In the genomic region with DNA sequence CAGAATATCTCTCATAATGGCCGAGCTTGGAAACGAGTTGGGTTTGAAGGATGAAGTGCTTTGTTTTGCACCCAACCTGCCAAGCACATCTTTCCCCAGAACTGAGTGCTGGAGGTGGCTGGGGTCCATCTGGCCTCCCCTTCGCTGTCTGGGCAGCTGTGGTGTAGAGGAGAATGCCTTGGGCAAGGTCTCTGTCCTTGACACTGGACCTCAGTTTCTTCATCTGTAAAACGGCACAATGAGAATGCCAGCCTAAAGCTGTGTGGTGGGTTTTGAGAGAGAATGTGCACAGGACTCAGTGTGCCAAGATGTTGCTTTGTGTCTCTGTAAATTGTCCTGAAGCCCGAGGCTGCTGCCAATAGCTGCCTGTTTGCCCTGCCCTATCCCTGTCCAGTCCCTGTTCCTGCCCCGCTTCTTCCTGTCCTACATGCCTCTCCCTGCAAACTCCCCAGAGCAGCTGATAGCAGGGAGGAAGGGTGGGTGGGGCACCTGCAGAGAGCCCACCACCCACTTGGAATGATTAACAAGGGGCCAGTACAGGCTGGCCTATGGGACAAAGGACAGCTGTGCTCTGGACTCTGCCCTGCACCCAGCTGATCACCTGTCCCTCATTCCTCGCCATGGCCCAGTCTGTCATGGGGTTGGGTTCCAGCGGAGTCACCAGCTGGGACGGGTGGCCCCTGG, we compare ENCODE assay signal across 8 cellular contexts. TPM values are rescaled to one million over a fixed set of nuclear protein-coding genes. Genes with fewer than 3 reads are reported as not detected.
DNase-seq lines count a peak whose midpoint lies in the region; ATAC-seq and TF ChIP-seq lines count a peak whose summit lies in the region.

No MANE protein-coding gene starts in this region.

- H3K9ac ChIP-seq in adipocyte (ENCODE audit: low read length) = peak overlapping the region; percentile 22

- peaks cover 54% of the 10 kb centered on the region for H3K36me3 Mint-ChIP-seq in activated CD4-positive, alpha-beta T cell treated with anti-CD3 and anti-CD28 coated beads, Interleukin-2, amount 10 ng/mL, durations not matched to agents 24 days and 14 days (ENCODE audit: low read depth)

- no peak overlapping the region for H3K4me3 ChIP-seq in adipocyte (ENCODE audit: low read length)
- no peak overlapping the region for H3K4me3 ChIP-seq in right lobe of liver

- peaks cover 84% of the 10 kb centered on the region for H3K4me1 Mint-ChIP-seq in activated CD4-positive, alpha-beta T cell treated with anti-CD3 and anti-CD28 coated beads, Interleukin-2, amount 10 ng/mL, durations not matched to agents 24 days and 14 days
- H3K4me1 Mint-ChIP-seq in stimulated activated naive CD8-positive, alpha-beta T cell treated with anti-CD3 and anti-CD28 coated beads, Interleukin-15, amount 100 ng/mL, for 72 hours = peaks cover 97% of the 10 kb centered on the region

- no peaks in the 10 kb centered on the region for H3K9me3 Mint-ChIP-seq in activated CD4-positive, alpha-beta T cell treated with anti-CD3 and anti-CD28 coated beads, Interleukin-2, amount 10 ng/mL, durations not matched to agents 24 days and 14 days
- H3K9me3 Mint-ChIP-seq in stimulated activated naive CD8-positive, alpha-beta T cell treated with anti-CD3 and anti-CD28 coated beads, Interleukin-15, amount 100 ng/mL, for 72 hours = no peaks in the 10 kb centered on the region

- H3K9me3 ChIP-seq in adipocyte (ENCODE audit: control insufficient read depth, low read length) (no peaks in the 10 kb centered on the region), right lobe of liver (no peaks in the 10 kb centered on the region)

- H3K36me3 ChIP-seq in adipocyte (ENCODE audit: control insufficient read depth, insufficient read depth, low read length, severe bottlenecking) (peaks cover 67% of the 10 kb centered on the region), right lobe of liver (peaks cover 0 to 24% (median 6%) of the 10 kb centered on the region in 4 donors)

- WGBS in right lobe of liver (ENCODE audit: insufficient coverage, low coverage, low lambda C conversion rate, missing lambda C conversion rate) = 7% methylated on average over 5 of the region's 9 CpGs

- H3K27me3 Mint-ChIP-seq in activated CD4-positive, alpha-beta T cell treated with anti-CD3 and anti-CD28 coated beads, Interleukin-2, amount 10 ng/mL, durations not matched to agents 24 days and 14 days = no peaks in the 10 kb centered on the region
- no peaks in the 10 kb centered on the region for H3K27me3 Mint-ChIP-seq in stimulated activated naive CD8-positive, alpha-beta T cell treated with anti-CD3 and anti-CD28 coated beads, Interleukin-15, amount 100 ng/mL, for 72 hours

- no peak for DNase-seq in activated CD4-positive, alpha-beta T cell treated with anti-CD3 and anti-CD28 coated beads, Interleukin-2, amount 10 ng/mL, durations not matched to agents 24 days and 14 days
- no peak for DNase-seq in activated CD4-positive, alpha-beta T cell treated with anti-CD3 and anti-CD28 coated beads for 4 hours
- DNase-seq in adipocyte (ENCODE audit: low read depth) (no peak), right lobe of liver (peak in 2 of 3 donors; percentile 73 to 74), substantia nigra (lab: John Stamatoyannopoulos, UW) (no peak), NCI-H1694 treated with DMSO at 0.1 percent for 48 hours (lab: John Stamatoyannopoulos, UW) (no peak), activated gamma-delta T cell (lab: John Stamatoyannopoulos, UW) (no peak)
- no peak for DNase-seq in stimulated activated naive CD8-positive, alpha-beta T cell treated with anti-CD3 and anti-CD28 coated beads, Interleukin-15, amount 100 ng/mL, for 72 hours

- intact Hi-C loops in activated CD4-positive, alpha-beta T cell treated with anti-CD3 and anti-CD28 coated beads, Interleukin-2, amount 10 ng/mL, durations not matched to agents 24 days and 14 days (cut with micrococcal nuclease) = no loop called here
- intact Hi-C loops in right lobe of liver (cut with DNase I) = no loop called here

- TF ChIP-seq CTCF in right lobe of liver (IDR thresholded peaks at IDR 0.05) = no peak

- TF ChIP-seq POLR2A in right lobe of liver (IDR thresholded peaks at IDR 0.05) = no peak

- peak overlapping the region; percentile 78 for H3K27ac Mint-ChIP-seq in activated CD4-positive, alpha-beta T cell treated with anti-CD3 and anti-CD28 coated beads, Interleukin-2, amount 10 ng/mL, durations not matched to agents 24 days and 14 days
- H3K27ac Mint-ChIP-seq in stimulated activated naive CD8-positive, alpha-beta T cell treated with anti-CD3 and anti-CD28 coated beads, Interleukin-15, amount 100 ng/mL, for 72 hours = peak overlapping the region in 1 of 2 donors; percentile 78

- H3K27me3 ChIP-seq in adipocyte (replicated peaks; ENCODE audit: control insufficient read depth, insufficient read depth, low read length) = no peaks in the 10 kb centered on the region
- H3K27me3 ChIP-seq in right lobe of liver = no peaks in the 10 kb centered on the region

- peaks cover 56% of the 10 kb centered on the region for H3K4me1 ChIP-seq in adipocyte (ENCODE audit: control insufficient read depth, insufficient read depth, low read length)
- H3K4me1 ChIP-seq in right lobe of liver = peaks cover 0 to 75% (median 34%) of the 10 kb centered on the region in 4 donors

- H3K4me3 Mint-ChIP-seq in activated CD4-positive, alpha-beta T cell treated with anti-CD3 and anti-CD28 coated beads, Interleukin-2, amount 10 ng/mL, durations not matched to agents 24 days and 14 days = peak overlapping the region; percentile 35
- peak overlapping the region; percentile 45 to 63 for H3K4me3 Mint-ChIP-seq in stimulated activated naive CD8-positive, alpha-beta T cell treated with anti-CD3 and anti-CD28 coated beads, Interleukin-15, amount 100 ng/mL, for 72 hours

- peak overlapping the region in 1 of 3 donors; percentile 44 for H3K27ac ChIP-seq in right lobe of liver
- no peak overlapping the region for H3K27ac ChIP-seq in substantia nigra (ENCODE audit: low read depth, low read length, poor library complexity, severe bottlenecking)

- ATAC-seq in right lobe of liver = peak; percentile 66 to 83 (median 80)
- no peak for ATAC-seq in stimulated activated naive CD8-positive, alpha-beta T cell treated with anti-CD3 and anti-CD28 coated beads, Interleukin-15, amount 100 ng/mL, for 72 hours

RNA-seq across cellular contexts. Expression of gene LASP1, which starts 15.3 kb away (rescaled TPM):
- 130 and 131 TPM in 2 replicates for total RNA-seq in activated CD4-positive, alpha-beta T cell treated with anti-CD3 and anti-CD28 coated beads, Interleukin-2, amount 10 ng/mL, durations not matched to agents 24 days and 14 days
- 100 to 1,000 TPM in 2 of 6 experiments, 10 to 100 TPM in 4; 52.2 to 124 (median 84.8) TPM for total RNA-seq in right lobe of liver

RNA-seq across cellular contexts. Expression of gene RPL23, which starts 31.7 kb away (rescaled TPM):
- 1,994 and 2,005 TPM in 2 replicates for total RNA-seq in activated CD4-positive, alpha-beta T cell treated with anti-CD3 and anti-CD28 coated beads, Interleukin-2, amount 10 ng/mL, durations not matched to agents 24 days and 14 days
- 100 to 1,000 TPM; 389 to 609 (median 436) TPM for total RNA-seq in right lobe of liver

Comparison
In these comparisons a context has a peak if more than half of its experiments do, and no peak if none do; other contexts are left out.
1. DNase-seq: peak in right lobe of liver (2 of 3); none in activated CD4-positive, alpha-beta T cell treated with anti-CD3 and anti-CD28 coated beads, Interleukin-2, amount 10 ng/mL, durations not matched to agents 24 days and 14 days (single experiment), activated CD4-positive, alpha-beta T cell treated with anti-CD3 and anti-CD28 coated beads for 4 hours (0 of 2), adipocyte (single experiment), stimulated activated naive CD8-positive, alpha-beta T cell treated with anti-CD3 and anti-CD28 coated beads, Interleukin-15, amount 100 ng/mL, for 72 hours (0 of 2), substantia nigra (0 of 49), NCI-H1694 treated with DMSO at 0.1 percent for 48 hours (single experiment) and activated gamma-delta T cell (single experiment).